ENCODE assay signal across 8 cellular contexts in the genomic region with DNA sequence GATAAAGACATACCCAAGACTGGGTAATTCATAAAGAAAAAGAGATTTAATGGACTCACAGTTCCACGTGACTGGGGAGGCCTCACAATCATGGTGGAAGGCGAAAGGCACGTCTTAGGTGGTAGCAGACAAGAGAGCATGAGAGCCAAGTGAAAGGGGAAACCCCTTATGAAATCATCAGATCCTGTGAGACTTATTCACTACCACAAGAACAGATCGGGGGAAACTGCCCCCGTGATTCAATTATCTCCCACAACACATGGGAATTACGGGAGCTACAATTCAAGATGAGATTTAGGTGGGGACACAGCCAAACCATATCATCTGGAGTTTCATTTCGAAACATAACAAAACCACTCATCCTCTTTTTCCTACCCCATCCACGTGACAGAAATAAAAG.
A peak's percentile ranks its signal among the peaks of the same experiment; 100 is the strongest.
DNase-seq lines count a peak whose midpoint lies in the region; ATAC-seq and TF ChIP-seq lines count a peak whose summit lies in the region.
"Not testable (repeated sequence)": the region's sequence is repeated elsewhere in the genome, so short reads cannot be mapped to it uniquely, and the experiment has no call there.

No MANE protein-coding gene starts in this region.

- H3K27ac Mint-ChIP-seq in activated CD8-positive, alpha-beta T cell treated with anti-CD3 and anti-CD28 coated beads for 36 hours; activated naive CD4-positive, alpha-beta T cell treated with anti-CD3 and anti-CD28 coated beads, Interleukin-2, amount 50 U/mL, for 72 hours; stimulated activated effector memory CD8-positive, alpha-beta T cell treated with anti-CD3 and anti-CD28 coated beads, Interleukin-12 subunit alpha, Interleukin-12 subunit beta, amount 100 ng/mL, for 72 hours: not testable (repeated sequence)

- in situ Hi-C loops in SK-MEL-5 (cut with HindIII; ENCODE audit: low pct_unique_long_range_greater_than_20kb, low sequenced_read_pairs); mammary epithelial cell (cut with MboI; ENCODE audit: low sequenced_read_pairs in 2 of 2): not testable (repeated sequence)

- H3K36me3 Mint-ChIP-seq in activated CD8-positive, alpha-beta T cell treated with anti-CD3 and anti-CD28 coated beads for 36 hours (ENCODE audit: low read depth); activated naive CD4-positive, alpha-beta T cell treated with anti-CD3 and anti-CD28 coated beads, Interleukin-2, amount 50 U/mL, for 72 hours; stimulated activated effector memory CD8-positive, alpha-beta T cell treated with anti-CD3 and anti-CD28 coated beads, Interleukin-12 subunit alpha, Interleukin-12 subunit beta, amount 100 ng/mL, for 72 hours: not testable (repeated sequence)

- peaks cover 16% of the 10 kb centered on the region for H3K4me1 Mint-ChIP-seq in activated CD8-positive, alpha-beta T cell treated with anti-CD3 and anti-CD28 coated beads for 36 hours (ENCODE audit: low read depth)
- H3K4me1 Mint-ChIP-seq in stimulated activated effector memory CD8-positive, alpha-beta T cell treated with anti-CD3 and anti-CD28 coated beads, Interleukin-12 subunit alpha, Interleukin-12 subunit beta, amount 100 ng/mL, for 72 hours = peaks cover 15% of the 10 kb centered on the region

- H3K9me3 ChIP-seq in mammary epithelial cell (replicated peaks; ENCODE audit: insufficient read depth, low read length) = not testable (repeated sequence)

- not testable (repeated sequence) for H3K4me3 Mint-ChIP-seq in activated CD8-positive, alpha-beta T cell treated with anti-CD3 and anti-CD28 coated beads for 36 hours
- peak overlapping the region; percentile 3 for H3K4me3 Mint-ChIP-seq in stimulated activated effector memory CD8-positive, alpha-beta T cell treated with anti-CD3 and anti-CD28 coated beads, Interleukin-12 subunit alpha, Interleukin-12 subunit beta, amount 100 ng/mL, for 72 hours

- H3K9me3 Mint-ChIP-seq in activated CD8-positive, alpha-beta T cell treated with anti-CD3 and anti-CD28 coated beads for 36 hours; activated naive CD4-positive, alpha-beta T cell treated with anti-CD3 and anti-CD28 coated beads, Interleukin-2, amount 50 U/mL, for 72 hours; stimulated activated effector memory CD8-positive, alpha-beta T cell treated with anti-CD3 and anti-CD28 coated beads, Interleukin-12 subunit alpha, Interleukin-12 subunit beta, amount 100 ng/mL, for 72 hours: not testable (repeated sequence)

- DNase-seq in Daoy (ENCODE audit: low read depth) = peak; percentile 70
- DNase-seq in SK-MEL-5 (ENCODE audit: low read depth, low spot score) = peak; percentile 46
- peak; percentile 42 for DNase-seq in activated CD8-positive, alpha-beta T cell treated with anti-CD3 and anti-CD28 coated beads for 36 hours
- DNase-seq in activated naive CD4-positive, alpha-beta T cell treated with anti-CD3 and anti-CD28 coated beads, Interleukin-2, amount 50 U/mL, for 72 hours (ENCODE audit: low spot score in 2 of 2) = not testable (repeated sequence)
- DNase-seq in mammary epithelial cell = peak; percentile 56
- DNase-seq in kidney tubule cell (ENCODE audit: low spot score) = peak; percentile 69
- DNase-seq in stimulated activated effector memory CD8-positive, alpha-beta T cell treated with anti-CD3 and anti-CD28 coated beads, Interleukin-12 subunit alpha, Interleukin-12 subunit beta, amount 100 ng/mL, for 72 hours (ENCODE audit: low spot score in 2 of 2) = peak in 1 of 2 donors; percentile 51

- 69% methylated on average over 8 of the region's 8 CpGs for WGBS in mammary epithelial cell (ENCODE audit: low coverage, missing lambda C conversion rate)

- CTCF ChIA-PET in activated CD8-positive, alpha-beta T cell treated with anti-CD3 and anti-CD28 coated beads for 36 hours (lab: Charles Lee); mammary epithelial cell (lab: Charles Lee; ENCODE audit: low non-redundant PET): not testable (repeated sequence)

- POLR2A ChIA-PET in activated CD8-positive, alpha-beta T cell treated with anti-CD3 and anti-CD28 coated beads for 36 hours (lab: Charles Lee) = not testable (repeated sequence)

- intact Hi-C loops in activated CD8-positive, alpha-beta T cell treated with anti-CD3 and anti-CD28 coated beads for 36 hours (cut with micrococcal nuclease); mammary epithelial cell (cut with micrococcal nuclease): not testable (repeated sequence)

- peaks cover 21% of the 10 kb centered on the region for H3K27me3 Mint-ChIP-seq in activated CD8-positive, alpha-beta T cell treated with anti-CD3 and anti-CD28 coated beads for 36 hours

- not testable (repeated sequence) for H3K79me2 ChIP-seq in mammary epithelial cell (ENCODE audit: insufficient read depth, low read length)

- not testable (repeated sequence) for H3K9ac ChIP-seq in mammary epithelial cell (ENCODE audit: insufficient read depth, low read length)

- TF ChIP-seq CTCF in activated CD8-positive, alpha-beta T cell treated with anti-CD3 and anti-CD28 coated beads for 36 hours (IDR thresholded peaks at IDR 0.05); mammary epithelial cell (conservative IDR thresholded peaks at IDR 0.05 in 1 of 2, IDR thresholded peaks at IDR 0.05 in 1 of 2; ENCODE audit: extremely low read depth in 1 of 2, insufficient read depth in 1 of 2, low read depth in 1 of 2, low read length in 2 of 2): not testable (repeated sequence)

- dilution Hi-C loops in mammary epithelial cell (cut with HindIII; ENCODE audit: low sequenced_read_pairs) = not testable (repeated sequence)

- H3K36me3 ChIP-seq in mammary epithelial cell (ENCODE audit: insufficient read depth, low read length) = not testable (repeated sequence)

- not testable (repeated sequence) for H3K27ac ChIP-seq in mammary epithelial cell (ENCODE audit: insufficient read depth, low read depth, low read length)

- H3K4me3 ChIP-seq in mammary epithelial cell (replicated peaks in 1 of 3; ENCODE audit: insufficient read depth in 1 of 3, low read depth in 2 of 3, low read length in 3 of 3) = not testable (repeated sequence)

- peak; percentile 54 for ATAC-seq in HG02884 (IDR thresholded peaks at IDR 0.05; ENCODE audit: unreplicated experiment)
- ATAC-seq in activated CD8-positive, alpha-beta T cell treated with anti-CD3 and anti-CD28 coated beads for 36 hours = peak; percentile 60
- peak; percentile 65 to 93 for ATAC-seq in activated naive CD4-positive, alpha-beta T cell treated with anti-CD3 and anti-CD28 coated beads, Interleukin-2, amount 50 U/mL, for 72 hours
- peak; percentile 83 for ATAC-seq in stimulated activated effector memory CD8-positive, alpha-beta T cell treated with anti-CD3 and anti-CD28 coated beads, Interleukin-12 subunit alpha, Interleukin-12 subunit beta, amount 100 ng/mL, for 72 hours

- H2AFZ ChIP-seq in mammary epithelial cell (ENCODE audit: low read depth, low read length) = not testable (repeated sequence)

- not testable (repeated sequence) for H4K20me1 ChIP-seq in mammary epithelial cell (ENCODE audit: insufficient read depth, low read length)

- not testable (repeated sequence) for H3K27me3 ChIP-seq in mammary epithelial cell (ENCODE audit: insufficient read depth, low read length)

- not testable (repeated sequence) for H3K4me1 ChIP-seq in mammary epithelial cell (ENCODE audit: insufficient read depth, low read length)

- BruUV-seq in mammary epithelial cell (replicated peaks; lab: Mats Ljungman, UMichigan) = not testable (repeated sequence)

- not testable (repeated sequence) for H3K4me2 ChIP-seq in mammary epithelial cell (ENCODE audit: insufficient read depth, low read depth, low read length)
